In the genomic region with DNA sequence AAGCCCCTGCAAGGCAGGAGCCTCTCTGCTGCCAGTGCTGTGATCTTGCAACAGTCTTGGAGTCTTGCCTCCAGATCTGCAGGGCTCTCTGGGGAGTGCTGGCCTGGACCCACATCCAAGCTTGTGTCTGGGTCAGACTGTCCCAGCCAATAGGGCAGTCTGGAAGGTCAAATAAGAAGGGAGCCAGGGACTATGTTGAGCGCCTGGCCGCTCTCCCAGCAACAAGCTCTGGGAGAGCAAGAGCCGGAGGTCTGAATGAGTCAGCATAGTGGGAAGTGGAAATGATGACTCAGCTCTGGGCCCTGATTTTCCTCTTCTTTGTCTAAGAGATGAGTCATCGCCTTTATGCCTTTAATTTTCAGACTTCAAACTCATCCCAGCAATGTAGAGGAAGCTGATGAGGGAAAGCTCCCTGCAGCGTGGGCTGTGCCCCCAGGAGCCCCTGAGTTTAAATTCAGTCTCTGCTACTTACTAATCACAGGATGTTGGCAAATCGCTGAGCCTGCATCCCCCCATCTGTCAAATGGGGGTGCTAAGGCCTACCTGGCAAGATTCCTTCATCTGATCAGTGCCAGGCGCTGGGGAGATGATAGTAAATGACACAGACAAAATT, we compare ENCODE assay signal across 9 cellular contexts. TPM values are rescaled to one million over a fixed set of nuclear protein-coding genes. Genes with fewer than 3 reads are reported as not detected.
DNase-seq lines count a peak whose midpoint lies in the region; ATAC-seq and TF ChIP-seq lines count a peak whose summit lies in the region.
"Had no signal": no experiment of that assay in that cellular context is flagged by ENCODE, and none has a peak within 500 bp of the region (broad histone marks: within the 10 kb centered on the region; RNA-seq: fewer than 3 reads in every experiment).

No MANE protein-coding gene starts in this region.

- H3K9ac ChIP-seq in subcutaneous abdominal adipose tissue (ENCODE audit: low read length in 5 of 5): no peak overlapping the region

- H3K4me1 Mint-ChIP-seq in activated T-cell treated with anti-CD3 and anti-CD28 coated beads, Interleukin-2, amount 50 U/mL, for 4 hours (ENCODE audit: low read depth): peaks cover 32% of the 10 kb centered on the region
- peaks cover 12% of the 10 kb centered on the region for H3K4me1 Mint-ChIP-seq in nephron progenitor cell
- H3K4me1 Mint-ChIP-seq: B cell had no signal

- peak; percentile 82 for ATAC-seq in HG02973 (IDR thresholded peaks at IDR 0.05; ENCODE audit: unreplicated experiment)
- ATAC-seq in activated T-cell treated with anti-CD3 and anti-CD28 coated beads, Interleukin-2, amount 50 U/mL, for 4 hours: peak; percentile 74 to 81

- peaks cover 0 to 3% (median 0%) of the 10 kb centered on the region in 5 donors for H3K9me3 ChIP-seq in subcutaneous abdominal adipose tissue (ENCODE audit: control insufficient read depth in 5 of 5, low read length in 5 of 5)

- H3K27ac Mint-ChIP-seq in nephron progenitor cell: peak overlapping the region; percentile 75
- H3K27ac Mint-ChIP-seq: B cell had no signal

- H3K4me3 ChIP-seq in fibroblast of pulmonary artery (replicated peaks; ENCODE audit: low read depth, low read length): no peak overlapping the region
- H3K4me3 ChIP-seq in subcutaneous abdominal adipose tissue (ENCODE audit: low read depth in 1 of 5, low read length in 5 of 5): no peak overlapping the region

- H3K9me3 Mint-ChIP-seq in activated T-cell treated with anti-CD3 and anti-CD28 coated beads, Interleukin-2, amount 50 U/mL, for 4 hours: peaks cover 14% of the 10 kb centered on the region
- peaks cover 16% of the 10 kb centered on the region for H3K9me3 Mint-ChIP-seq in nephron progenitor cell

- H3K27me3 ChIP-seq in subcutaneous abdominal adipose tissue (ENCODE audit: control insufficient read depth in 5 of 5, insufficient read depth in 4 of 5, low read length in 5 of 5): no peaks in the 10 kb centered on the region

- no peaks in the 10 kb centered on the region for H3K36me3 ChIP-seq in subcutaneous abdominal adipose tissue (ENCODE audit: control insufficient read depth in 5 of 5, insufficient read depth in 5 of 5, low read length in 5 of 5)

- peaks cover 8 to 19% (median 13%) of the 10 kb centered on the region in 5 donors for H3K4me1 ChIP-seq in subcutaneous abdominal adipose tissue (ENCODE audit: control insufficient read depth in 5 of 5, insufficient read depth in 5 of 5, low read length in 5 of 5)

- DNase-seq in NCI-H1417 (lab: John Stamatoyannopoulos, UW) (peak in 2 of 3 experiments; percentile 21 to 48), NCI-H1417 treated with DMSO at 0.1 percent for 48 hours (lab: John Stamatoyannopoulos, UW) (no peak), NCI-H774 (lab: John Stamatoyannopoulos, UW) (peak; percentile 75), fibroblast of pulmonary artery (ENCODE audit: low read depth) (peak; percentile 99), nephron progenitor cell (no peak)
- peak; percentile 50 for DNase-seq in activated T-cell treated with anti-CD3 and anti-CD28 coated beads, Interleukin-2, amount 50 U/mL, for 4 hours

- no peak for TF ChIP-seq CTCF in fibroblast of pulmonary artery (IDR thresholded peaks at IDR 0.05; ENCODE audit: low read length, missing control alignments)
- TF ChIP-seq CTCF in nephron progenitor cell (IDR thresholded peaks at IDR 0.05): no peak

- peak overlapping the region; percentile 55 for H3K4me3 Mint-ChIP-seq in activated T-cell treated with anti-CD3 and anti-CD28 coated beads, Interleukin-2, amount 50 U/mL, for 4 hours
- no peak overlapping the region for H3K4me3 Mint-ChIP-seq in nephron progenitor cell
- H3K4me3 Mint-ChIP-seq: B cell had no signal

- H3K36me3 Mint-ChIP-seq in activated T-cell treated with anti-CD3 and anti-CD28 coated beads, Interleukin-2, amount 50 U/mL, for 4 hours (ENCODE audit: insufficient read depth): no peaks in the 10 kb centered on the region
- peaks cover 9% of the 10 kb centered on the region for H3K36me3 Mint-ChIP-seq in nephron progenitor cell (ENCODE audit: low read depth)

- H3K27me3 Mint-ChIP-seq in activated T-cell treated with anti-CD3 and anti-CD28 coated beads, Interleukin-2, amount 50 U/mL, for 4 hours (ENCODE audit: low read depth): peaks cover 3% of the 10 kb centered on the region
- H3K27me3 Mint-ChIP-seq in nephron progenitor cell (ENCODE audit: low read depth, poor library complexity): no peaks in the 10 kb centered on the region
- H3K27me3 Mint-ChIP-seq: B cell had no signal

- peak overlapping the region; percentile 79 for H3K27ac ChIP-seq in subcutaneous abdominal adipose tissue (ENCODE audit: low read depth, low read length)

RNA-seq across cellular contexts. Expression of gene HAPSTR1, which starts 43.6 kb away (rescaled TPM):
- total RNA-seq in activated T-cell treated with anti-CD3 and anti-CD28 coated beads, Interleukin-2, amount 50 U/mL, for 4 hours: 10 to 100 TPM; 64.2 to 75.7 (median 70.0) TPM

Comparison
In these comparisons a context has a peak if more than half of its experiments do, and no peak if none do; other contexts are left out.
1. DNase-seq: peak in NCI-H1417 (2 of 3), NCI-H774 (single experiment), activated T-cell treated with anti-CD3 and anti-CD28 coated beads, Interleukin-2, amount 50 U/mL, for 4 hours (single experiment) and fibroblast of pulmonary artery (single experiment); none in NCI-H1417 treated with DMSO at 0.1 percent for 48 hours (single experiment) and nephron progenitor cell (single experiment).